ENCODE assay signal across 22 cellular contexts in the genomic region with DNA sequence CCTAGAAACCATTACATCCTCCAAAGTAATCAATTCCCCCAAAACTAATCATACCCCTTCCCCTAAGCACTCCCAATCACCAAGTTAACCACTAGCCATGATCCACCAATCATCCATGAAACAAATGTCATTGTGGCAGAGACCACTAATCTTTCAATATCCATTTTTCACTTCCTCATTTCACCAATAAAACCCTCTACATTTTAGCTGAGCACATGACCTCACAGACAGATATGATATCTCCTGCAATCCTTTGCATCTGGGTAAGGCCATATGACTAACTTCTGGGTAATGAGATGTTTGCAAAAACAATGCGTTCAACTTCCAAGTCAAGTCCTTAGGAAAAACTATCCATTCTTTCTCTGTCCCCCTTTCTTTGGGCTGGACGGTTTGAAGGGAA. TPM values are rescaled to one million over a fixed set of nuclear protein-coding genes. Genes with fewer than 3 reads are reported as not detected.
DNase-seq lines count a peak whose midpoint lies in the region; ATAC-seq and TF ChIP-seq lines count a peak whose summit lies in the region.
"Had no signal": no experiment of that assay in that cellular context is flagged by ENCODE, and none has a peak within 500 bp of the region (broad histone marks: within the 10 kb centered on the region; RNA-seq: fewer than 3 reads in every experiment).

No MANE protein-coding gene starts in this region.

- DNase-seq in EL (peak; percentile 65), NOMO-1 treated with dmso at 0.1 percent for 144 hours (lab: John Stamatoyannopoulos, UW; ENCODE audit: unreplicated experiment) (peak; percentile 63), cardiac fibroblast (ENCODE audit: low read depth in 2 of 2) (peak; percentile 31 to 72), GM13976 (ENCODE audit: low spot score) (no peak), progenitor cell of endocrine pancreas (ENCODE audit: low spot score, unreplicated experiment) (no peak), DMS114 treated with DMSO at 0.1 percent for 48 hours (lab: John Stamatoyannopoulos, UW; ENCODE audit: unreplicated experiment) (no peak)
- no peak for DNase-seq in activated naive CD4-positive, alpha-beta T cell treated with anti-CD3 and anti-CD28 coated beads for 36 hours
- DNase-seq: activated CD4-positive, alpha-beta T cell treated with anti-CD3 and anti-CD28 coated beads for 48 hours; activated naive CD4-positive, alpha-beta T cell treated with anti-CD3 and anti-CD28 coated beads, Interleukin-2, amount 50 U/mL, for 16 hours; activated T-cell treated with anti-CD3 and anti-CD28 coated beads for 4 hours; caudate nucleus; effector memory CD8-positive, alpha-beta T cell; gastrocnemius medialis; left ventricle myocardium superior; NCI-H1105; NCI-H2171 treated with DMSO at 0.1 percent for 48 hours had no signal

- no peak overlapping the region for H3K4me3 Mint-ChIP-seq in stimulated activated memory B cell treated with anti-CD40 and anti-IgM and Interleukin-4, amounts not matched to agents 10 μg/mL and 1 μg/mL and 100 μg/mL, for 72 hours
- no peak overlapping the region for H3K4me3 Mint-ChIP-seq in activated naive CD4-positive, alpha-beta T cell treated with anti-CD3 and anti-CD28 coated beads for 36 hours
- H3K4me3 Mint-ChIP-seq in progenitor cell of endocrine pancreas (ENCODE audit: low read depth): no peak overlapping the region
- H3K4me3 Mint-ChIP-seq: effector memory CD8-positive, alpha-beta T cell; stimulated activated naive CD8-positive, alpha-beta T cell treated with anti-CD3 and anti-CD28 coated beads, Interleukin-15, Interleukin-2, amounts not matched to agents 100 ng/mL and 50 ng/mL, for 24 hours; T-helper 1 cell treated with Interleukin-12 subunit alpha and Interleukin-12 subunit beta and Interleukin-4 antibody, amounts not matched to agents 30 μg/mL and 1 μg/mL, for 36 hours had no signal

- TF ChIP-seq CTCF in cardiac fibroblast (IDR thresholded peaks at IDR 0.05; ENCODE audit: low read depth, low read length) (no peak), GM13976 (IDR thresholded peaks at IDR 0.05; ENCODE audit: borderline replicate concordance, control extremely low read depth, extremely low read depth, insufficient read depth, missing control alignments) (no peak), progenitor cell of endocrine pancreas (IDR thresholded peaks at IDR 0.05; ENCODE audit: unreplicated experiment) (no peak)

- ATAC-seq in stimulated activated memory B cell treated with anti-CD40 and anti-IgM and Interleukin-4, amounts not matched to agents 10 μg/mL and 1 μg/mL and 100 μg/mL, for 72 hours: peak; percentile 67
- ATAC-seq: effector memory CD8-positive, alpha-beta T cell; gastrocnemius medialis; left ventricle myocardium superior had no signal

- in situ Hi-C loops in GM13976 (cut with MboI; ENCODE audit: low sequenced_read_pairs, unreplicated experiment): no loop called here

- H3K36me3 Mint-ChIP-seq in stimulated activated memory B cell treated with anti-CD40 and anti-IgM and Interleukin-4, amounts not matched to agents 10 μg/mL and 1 μg/mL and 100 μg/mL, for 72 hours: no peaks in the 10 kb centered on the region
- no peaks in the 10 kb centered on the region for H3K36me3 Mint-ChIP-seq in activated naive CD4-positive, alpha-beta T cell treated with anti-CD3 and anti-CD28 coated beads for 36 hours (ENCODE audit: low read depth)
- no peaks in the 10 kb centered on the region for H3K36me3 Mint-ChIP-seq in progenitor cell of endocrine pancreas (ENCODE audit: insufficient read depth)

- no peak overlapping the region for H3K27ac Mint-ChIP-seq in stimulated activated memory B cell treated with anti-CD40 and anti-IgM and Interleukin-4, amounts not matched to agents 10 μg/mL and 1 μg/mL and 100 μg/mL, for 72 hours
- H3K27ac Mint-ChIP-seq in activated naive CD4-positive, alpha-beta T cell treated with anti-CD3 and anti-CD28 coated beads for 36 hours: no peak overlapping the region
- no peak overlapping the region for H3K27ac Mint-ChIP-seq in progenitor cell of endocrine pancreas
- H3K27ac Mint-ChIP-seq: effector memory CD8-positive, alpha-beta T cell; stimulated activated naive CD8-positive, alpha-beta T cell treated with anti-CD3 and anti-CD28 coated beads, Interleukin-15, Interleukin-2, amounts not matched to agents 100 ng/mL and 50 ng/mL, for 24 hours; T-helper 1 cell treated with Interleukin-12 subunit alpha and Interleukin-12 subunit beta and Interleukin-4 antibody, amounts not matched to agents 30 μg/mL and 1 μg/mL, for 36 hours had no signal

- intact Hi-C loops in activated naive CD4-positive, alpha-beta T cell treated with anti-CD3 and anti-CD28 coated beads for 36 hours (cut with micrococcal nuclease): no loop called here

- CTCF ChIA-PET in activated naive CD4-positive, alpha-beta T cell treated with anti-CD3 and anti-CD28 coated beads for 36 hours (lab: Charles Lee): interaction anchor here (0.6 to 1.1 kb wide), 3 partner anchors 8 to 272 kb away, joined by 3 to 4 read pairs (median 3); no protein-coding TSS in a partner anchor

- no peak overlapping the region for H3K4me3 ChIP-seq in cardiac fibroblast (replicated peaks in 1 of 2; ENCODE audit: low read depth in 2 of 2, low read length in 2 of 2)
- H3K4me3 ChIP-seq: gastrocnemius medialis had no signal

- peaks cover 8% of the 10 kb centered on the region for H3K4me1 Mint-ChIP-seq in stimulated activated memory B cell treated with anti-CD40 and anti-IgM and Interleukin-4, amounts not matched to agents 10 μg/mL and 1 μg/mL and 100 μg/mL, for 72 hours
- peaks cover 58% of the 10 kb centered on the region for H3K4me1 Mint-ChIP-seq in activated naive CD4-positive, alpha-beta T cell treated with anti-CD3 and anti-CD28 coated beads for 36 hours (ENCODE audit: low read depth)
- peaks cover 16% of the 10 kb centered on the region for H3K4me1 Mint-ChIP-seq in progenitor cell of endocrine pancreas (ENCODE audit: low read depth)

- H3K27me3 Mint-ChIP-seq in stimulated activated memory B cell treated with anti-CD40 and anti-IgM and Interleukin-4, amounts not matched to agents 10 μg/mL and 1 μg/mL and 100 μg/mL, for 72 hours: peaks cover 10% of the 10 kb centered on the region
- no peaks in the 10 kb centered on the region for H3K27me3 Mint-ChIP-seq in activated naive CD4-positive, alpha-beta T cell treated with anti-CD3 and anti-CD28 coated beads for 36 hours (ENCODE audit: low read depth)
- H3K27me3 Mint-ChIP-seq in progenitor cell of endocrine pancreas: peaks cover 35% of the 10 kb centered on the region
- H3K27me3 Mint-ChIP-seq: effector memory CD8-positive, alpha-beta T cell; stimulated activated naive CD8-positive, alpha-beta T cell treated with anti-CD3 and anti-CD28 coated beads, Interleukin-15, Interleukin-2, amounts not matched to agents 100 ng/mL and 50 ng/mL, for 24 hours had no signal

- peaks cover 3% of the 10 kb centered on the region for H3K9me3 Mint-ChIP-seq in stimulated activated memory B cell treated with anti-CD40 and anti-IgM and Interleukin-4, amounts not matched to agents 10 μg/mL and 1 μg/mL and 100 μg/mL, for 72 hours
- H3K9me3 Mint-ChIP-seq in activated naive CD4-positive, alpha-beta T cell treated with anti-CD3 and anti-CD28 coated beads for 36 hours: peaks cover 5% of the 10 kb centered on the region
- peaks cover 6% of the 10 kb centered on the region for H3K9me3 Mint-ChIP-seq in progenitor cell of endocrine pancreas (ENCODE audit: low read depth)
- H3K9me3 Mint-ChIP-seq: effector memory CD8-positive, alpha-beta T cell had no signal

RNA-seq across cellular contexts. Expression of a gene that starts 20.7 kb away (rescaled TPM):
- total RNA-seq in activated naive CD4-positive, alpha-beta T cell treated with anti-CD3 and anti-CD28 coated beads for 36 hours: not detected
- total RNA-seq in progenitor cell of endocrine pancreas: not detected in 2 replicates
- total RNA-seq: gastrocnemius medialis, H4, left ventricle myocardium superior, myocyte, posterior vena cava had no signal

RNA-seq across cellular contexts. Expression of a gene that starts 27.9 kb away (rescaled TPM):
- not detected for total RNA-seq in activated naive CD4-positive, alpha-beta T cell treated with anti-CD3 and anti-CD28 coated beads for 36 hours
- not detected in 2 replicates for total RNA-seq in progenitor cell of endocrine pancreas
- total RNA-seq: myocyte had no signal

RNA-seq across cellular contexts. Expression of a gene that starts 31.2 kb away (rescaled TPM):
- total RNA-seq in activated naive CD4-positive, alpha-beta T cell treated with anti-CD3 and anti-CD28 coated beads for 36 hours: not detected
- total RNA-seq in progenitor cell of endocrine pancreas: not detected in 2 replicates
- total RNA-seq: H4 had no signal

Comparison
In these comparisons a context has a peak if more than half of its experiments do, and no peak if none do; other contexts are left out.
1. DNase-seq: peak in EL (single experiment), NOMO-1 treated with dmso at 0.1 percent for 144 hours (single experiment) and cardiac fibroblast (2 of 2); none in activated naive CD4-positive, alpha-beta T cell treated with anti-CD3 and anti-CD28 coated beads for 36 hours (single experiment), GM13976 (single experiment), progenitor cell of endocrine pancreas (single experiment) and DMS114 treated with DMSO at 0.1 percent for 48 hours (single experiment).